33 cellular contexts compared by ENCODE assay signal in the genomic region with DNA sequence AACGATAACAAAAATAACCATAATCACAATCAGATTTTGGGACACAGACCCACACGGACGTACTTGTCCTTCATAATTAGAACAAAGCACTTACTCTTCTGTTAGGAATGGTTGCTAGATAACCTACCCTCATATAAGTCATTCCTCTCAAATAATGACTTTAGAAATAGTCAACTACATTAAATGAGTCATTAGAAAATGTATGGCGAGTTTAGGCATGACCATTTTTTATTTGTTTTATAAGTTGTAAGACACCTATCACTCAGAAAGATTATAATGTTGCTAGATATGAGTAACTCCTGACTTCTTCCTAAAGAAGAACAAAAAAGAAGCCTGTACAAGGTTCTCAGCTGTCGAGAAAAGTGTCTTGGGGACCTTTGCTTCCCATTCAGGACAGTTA.
"Had no signal": no experiment of that assay in that cellular context is flagged by ENCODE, and none has a peak within 500 bp of the region (broad histone marks: within the 10 kb centered on the region; RNA-seq: fewer than 3 reads in every experiment).

No MANE protein-coding gene starts in this region.

- H3K9me3 ChIP-seq: adrenal gland, body of pancreas, breast epithelium had no signal

- DNase-seq: activated B cell treated with CpG ODN at 0.5 μM for 24 hours; activated CD4-positive, alpha-beta memory T cell treated with anti-CD3 and anti-CD28 coated beads for 36 hours; activated CD4-positive, alpha-beta T cell treated with anti-CD3 and anti-CD28 coated beads for 4 hours; activated CD4-positive, alpha-beta T cell treated with anti-CD3 and anti-CD28 coated beads, Interleukin-2, amount 10 ng/mL, durations not matched to agents 24 days and 14 days; activated CD4-positive, alpha-beta T cell treated with anti-CD3 and anti-CD28 coated beads, Interleukin-2, amount 50 U/mL, for 1 hour; activated CD4-positive, alpha-beta T cell treated with anti-CD3 and anti-CD28 coated beads, Interleukin-2, amount 50 U/mL, for 4 hours; activated CD4-positive, CD25-positive, alpha-beta regulatory T cell treated with anti-CD3 and anti-CD28 coated beads, Interleukin-2, amount 50 U/mL, for 72 hours; activated CD8-positive, alpha-beta memory T cell treated with anti-CD3 and anti-CD28 coated beads, Interleukin-2, amount 50 U/mL, for 4 hours; activated CD8-positive, alpha-beta T cell treated with anti-CD3 and anti-CD28 coated beads for 36 hours; activated effector memory CD4-positive, alpha-beta T cell treated with anti-CD3 and anti-CD28 coated beads, Interleukin-2, amount 50 U/mL, for 16 hours; activated gamma-delta T cell treated with Interleukin-2 at 50 U/mL for 16 hours; activated naive CD4-positive, alpha-beta T cell; activated naive CD4-positive, alpha-beta T cell treated with anti-CD3 and anti-CD28 coated beads for 36 hours; activated naive CD4-positive, alpha-beta T cell treated with anti-CD3 and anti-CD28 coated beads, Interleukin-2, amount 50 U/mL, for 16 hours; activated naive CD8-positive, alpha-beta T cell treated with anti-CD3 and anti-CD28 coated beads for 36 hours; activated T-cell treated with anti-CD3 and anti-CD28 coated beads for 4 hours; activated T-cell treated with anti-CD3 and anti-CD28 coated beads, Interleukin-2, amount 50 U/mL, for 1 hour; activated T-cell treated with anti-CD3 and anti-CD28 coated beads, Interleukin-2, amount 50 U/mL, for 4 hours; activated T-cell treated with anti-CD3 and anti-CD28 coated beads, Interleukin-2, amount 50 U/mL, for 72 hours; adrenal gland; amniotic stem cell; aorta; body of pancreas; brain microvascular endothelial cell; cerebellar nuclear complex; T-helper 1 cell; T-helper 2 cell; T-helper 9 cell had no signal

- H3K4me3 ChIP-seq: adrenal gland, body of pancreas, breast epithelium, cardiac muscle cell had no signal

- H3K27me3 ChIP-seq: adrenal gland, body of pancreas, brain microvascular endothelial cell, breast epithelium, cardiac muscle cell had no signal

- ATAC-seq: activated CD8-positive, alpha-beta T cell treated with anti-CD3 and anti-CD28 coated beads for 36 hours; activated naive CD4-positive, alpha-beta T cell treated with anti-CD3 and anti-CD28 coated beads, Interleukin-2, amount 50 U/mL, for 72 hours; activated T-cell treated with anti-CD3 and anti-CD28 coated beads, Interleukin-2, amount 50 U/mL, for 4 hours; activated T-cell treated with anti-CD3 and anti-CD28 coated beads, Interleukin-2, amount 50 U/mL, for 72 hours; activated T-helper 17 cell treated with anti-CD3 and anti-CD28 coated beads, Interleukin-2, amount 50 U/mL, for 72 hours; body of pancreas had no signal

- H3K4me1 ChIP-seq: adrenal gland, body of pancreas, breast epithelium had no signal

- H3K36me3 ChIP-seq: adrenal gland, brain microvascular endothelial cell, breast epithelium, cardiac muscle cell had no signal

- H3K27ac ChIP-seq: adrenal gland, body of pancreas, brain microvascular endothelial cell, breast epithelium, cardiac muscle cell, VCaP had no signal
